ENCODE assay signal across 16 cellular contexts in the genomic region with DNA sequence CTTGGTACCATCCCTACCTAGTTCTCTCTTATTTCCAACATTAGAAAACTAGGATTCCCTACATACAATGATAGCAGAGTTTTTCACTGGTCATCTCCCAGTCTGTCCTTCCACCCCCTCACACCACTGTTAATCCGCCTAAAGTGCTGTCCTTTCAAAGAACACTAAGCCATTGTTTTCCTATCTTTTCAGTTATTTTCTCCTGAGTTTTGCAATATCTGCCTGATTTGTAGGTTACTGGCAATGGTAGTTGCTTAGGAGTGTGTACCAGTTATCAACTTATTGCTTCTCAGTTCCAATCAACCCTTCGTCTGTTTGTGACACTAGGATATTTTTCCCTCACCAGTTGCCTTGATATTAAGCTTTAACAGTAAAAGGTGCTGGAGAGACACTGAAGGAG.
"Had no signal": no experiment of that assay in that cellular context is flagged by ENCODE, and none has a peak within 500 bp of the region (broad histone marks: within the 10 kb centered on the region; RNA-seq: fewer than 3 reads in every experiment).

No MANE protein-coding gene starts in this region.

- DNase-seq: KBM-7, MV-4-11, NCI-H1048, NCI-H1105, NCI-H1417, NCI-H146, NCI-H1694 treated with DMSO at 0.1 percent for 48 hours, NCI-H1930, NCI-H2081, NCI-H2107, NCI-H2227 treated with DMSO at 0.1 percent for 48 hours, NCI-H524, NCI-H69, NCI-H774, RPMI8226, SHP77 had no signal
